In genomic region chr16:728131-728889, GRCh38 we compare ENCODE assay signal across 8 cellular contexts. TPM values are rescaled to one million over a fixed set of nuclear protein-coding genes. Genes with fewer than 3 reads are reported as not detected.
DNase-seq lines count a peak whose midpoint lies in the region; ATAC-seq and TF ChIP-seq lines count a peak whose summit lies in the region.

No MANE protein-coding gene starts in this region.

- no peaks in the 10 kb centered on the region for H4K20me1 ChIP-seq in GM23248 (ENCODE audit: insufficient read depth)

- no peaks in the 10 kb centered on the region for H3K27me3 Mint-ChIP-seq in Caco-2 (ENCODE audit: insufficient read depth, unreplicated experiment)

- in situ Hi-C loops in GM23248 (cut with MboI): no loop called here

- CTCF ChIA-PET in Caco-2 (lab: Charles Lee): interaction anchor here (0.6 to 1.1 kb wide), 4 partner anchors 9 to 16 kb away, joined by 4 to 10 read pairs (median 6); partner anchors contain the start of gene METRN

- DNase-seq in Caco-2: peak; percentile 72 to 86
- peak; percentile 84 for DNase-seq in GM23248
- peak; percentile 81 for DNase-seq in NCI-H748 (lab: John Stamatoyannopoulos, UW; ENCODE audit: unreplicated experiment)
- DNase-seq in activated CD8-positive, alpha-beta memory T cell treated with anti-CD3 and anti-CD28 coated beads, Interleukin-2, amount 50 U/mL, for 4 hours: peak; percentile 63
- DNase-seq in epithelial cell of prostate (ENCODE audit: low read depth, low spot score): peak; percentile 41
- DNase-seq in thoracic aorta (ENCODE audit: low spot score): no peak

- POLR2A ChIA-PET in Caco-2 (lab: Charles Lee): interaction anchor here (1.0 to 1.5 kb wide), 2 partner anchors 12 to 13 kb away, joined by 3 to 4 read pairs; partner anchors contain the start of gene CIAO3

- no TSS peak for BruUV-seq in Caco-2 (replicated peaks; lab: Mats Ljungman, UMichigan)

- no peak overlapping the region for H3K27ac Mint-ChIP-seq in Caco-2 (ENCODE audit: unreplicated experiment)

- H3K27ac ChIP-seq in GM23248: no peak overlapping the region
- H3K27ac ChIP-seq in epithelial cell of prostate: peak overlapping the region; percentile 45
- H3K27ac ChIP-seq in mucosa of rectum (ENCODE audit: low read depth in 2 of 2, low read length in 2 of 2): no peak overlapping the region
- no peak overlapping the region for H3K27ac ChIP-seq in thoracic aorta

- H3K9me3 ChIP-seq in Caco-2: no peaks in the 10 kb centered on the region
- no peaks in the 10 kb centered on the region for H3K9me3 ChIP-seq in GM23248 (ENCODE audit: low read depth)
- no peaks in the 10 kb centered on the region for H3K9me3 ChIP-seq in mucosa of rectum (ENCODE audit: control insufficient read depth in 2 of 2, low read length in 2 of 2)
- H3K9me3 ChIP-seq in thoracic aorta: no peaks in the 10 kb centered on the region

- H3K4me1 ChIP-seq in Caco-2 (peaks cover 3% of the 10 kb centered on the region; the same call in 1 of the 2 replicates), GM23248 (ENCODE audit: insufficient read depth) (no peaks in the 10 kb centered on the region), mucosa of rectum (ENCODE audit: control insufficient read depth in 2 of 2, insufficient read depth in 2 of 2, low read length in 2 of 2) (peaks cover 10 to 20% of the 10 kb centered on the region in 2 donors), thoracic aorta (ENCODE audit: control insufficient read depth in 1 of 2, low read depth in 2 of 2) (peaks cover 11 to 19% of the 10 kb centered on the region in 2 donors)

- no peaks in the 10 kb centered on the region for H3K79me2 ChIP-seq in GM23248 (ENCODE audit: insufficient read depth)

- H3F3A ChIP-seq in GM23248 (ENCODE audit: insufficient read depth): no peaks in the 10 kb centered on the region

- intact Hi-C loops in Caco-2 (cut with micrococcal nuclease; ENCODE audit: unreplicated experiment): no loop called here

- H2AFZ ChIP-seq in GM23248: no peak overlapping the region

- H3K36me3 ChIP-seq in Caco-2 (ENCODE audit: control insufficient read depth, insufficient read depth, low read length) (no peaks in the 10 kb centered on the region), GM23248 (ENCODE audit: low read depth) (no peaks in the 10 kb centered on the region), mucosa of rectum (ENCODE audit: control insufficient read depth in 2 of 2, insufficient read depth in 2 of 2, low read length in 2 of 2) (peaks cover 12 to 13% of the 10 kb centered on the region in 2 donors), thoracic aorta (peaks cover 12% of the 10 kb centered on the region)

- no peaks in the 10 kb centered on the region for H3K9me3 Mint-ChIP-seq in Caco-2 (ENCODE audit: unreplicated experiment)

- no peaks in the 10 kb centered on the region for H3K27me3 ChIP-seq in Caco-2 (replicated peaks; ENCODE audit: control insufficient read depth, insufficient read depth, low read length)
- no peaks in the 10 kb centered on the region for H3K27me3 ChIP-seq in GM23248 (replicated peaks; ENCODE audit: insufficient read depth)
- peaks cover 9 to 22% of the 10 kb centered on the region in 2 donors for H3K27me3 ChIP-seq in mucosa of rectum (ENCODE audit: control insufficient read depth in 2 of 2, insufficient read depth in 2 of 2, low read length in 2 of 2)
- H3K27me3 ChIP-seq in thoracic aorta (replicated peaks; ENCODE audit: insufficient read depth): no peaks in the 10 kb centered on the region

- H3K4me3 ChIP-seq in Caco-2 (ENCODE audit: low read depth, low read length): peak overlapping the region; percentile 65
- H3K4me3 ChIP-seq in GM23248: peak overlapping the region; percentile 72
- H3K4me3 ChIP-seq in mucosa of rectum (ENCODE audit: low read length in 2 of 2): peak overlapping the region; percentile 31 to 35
- H3K4me3 ChIP-seq in thoracic aorta: peak overlapping the region; percentile 71

- ATAC-seq in thoracic aorta (ENCODE audit: insufficient number of reproducible peaks, low FRiP score, low read depth): no peak
- ATAC-seq in GM21825 (IDR thresholded peaks at IDR 0.05; ENCODE audit: unreplicated experiment): no peak

- H3K4me1 Mint-ChIP-seq in Caco-2 (ENCODE audit: low read depth, unreplicated experiment): no peaks in the 10 kb centered on the region

- H3K4me3 Mint-ChIP-seq in Caco-2 (ENCODE audit: unreplicated experiment): peak overlapping the region; percentile 64

- peak overlapping the region; percentile 71; the same call in 1 of the 2 replicates for H3K9ac ChIP-seq in GM23248
- peak overlapping the region in 1 of 2 donors; percentile 10 for H3K9ac ChIP-seq in mucosa of rectum (ENCODE audit: low read depth in 1 of 2, low read length in 2 of 2)

- H3K4me2 ChIP-seq in GM23248 (ENCODE audit: unreplicated experiment): peak overlapping the region; percentile 83

- H3K9me2 ChIP-seq in GM23248 (ENCODE audit: insufficient read depth): no peaks in the 10 kb centered on the region

- TF ChIP-seq CTCF in Caco-2 (IDR thresholded peaks at IDR 0.05; ENCODE audit: insufficient read depth in 1 of 2, low read depth in 1 of 2, low read length in 1 of 2, severe bottlenecking in 1 of 2, unreplicated experiment in 1 of 2): no peak
- TF ChIP-seq CTCF in thoracic aorta (IDR thresholded peaks at IDR 0.05): no peak

- peaks cover 18% of the 10 kb centered on the region for H3K36me3 Mint-ChIP-seq in Caco-2 (ENCODE audit: insufficient read depth, unreplicated experiment)

- 1 to 2% methylated on average over 27 to 48 of the region's 80 CpGs for WGBS in GM23248 (ENCODE audit: low coverage in 1 of 2, low lambda C conversion rate in 2 of 2, missing lambda C conversion rate in 2 of 2), 2 experiments

RNA-seq across cellular contexts. Expression of gene HAGHL, which starts 1.4 kb away (rescaled TPM):
- 6.8 and 9.7 TPM in 2 replicates for total RNA-seq in Caco-2 (2022)
- total RNA-seq in GM23248 (2014; rRNA removed; shearing (Covaris generic)): 5.8 and 7.8 TPM in 2 replicates
- 10.8 and 64.8 TPM in 2 replicates for polyA plus RNA-seq in GM23248 (2016; fragmentation: Nextera tagmentation; extraction: Ambion mirVana)
- 1 to 10 TPM; 6.4 to 8.1 TPM for total RNA-seq in thoracic aorta

RNA-seq across cellular contexts. Expression of gene CCDC78, which starts 2.1 kb away (rescaled TPM):
- total RNA-seq in Caco-2 (2022): 3.5 and 4.6 TPM in 2 replicates
- total RNA-seq in GM23248 (2014; rRNA removed; shearing (Covaris generic)): 1.0 and 9.5 TPM in 2 replicates
- 0.78 and 1.1 TPM in 2 replicates for polyA plus RNA-seq in GM23248 (2016; fragmentation: Nextera tagmentation; extraction: Ambion mirVana)
- under 1 TPM; 0.92 to 0.95 TPM for total RNA-seq in thoracic aorta

RNA-seq across cellular contexts. Expression of gene ANTKMT, which starts 7.4 kb away (rescaled TPM):
- total RNA-seq in Caco-2 (2022): 39.7 and 42.6 TPM in 2 replicates
- 20.4 and 34.8 TPM in 2 replicates for total RNA-seq in GM23248 (2014; rRNA removed; shearing (Covaris generic))
- 33.3 and 33.5 TPM in 2 replicates for polyA plus RNA-seq in GM23248 (2016; fragmentation: Nextera tagmentation; extraction: Ambion mirVana)
- total RNA-seq in thoracic aorta: 10 to 100 TPM; 29.7 to 46.7 TPM

RNA-seq across cellular contexts. Expression of gene CIAO3, which starts 12.5 kb away (rescaled TPM):
- total RNA-seq in Caco-2 (2022) (42.9 and 44.5 TPM in 2 replicates), thoracic aorta (10 to 100 TPM; 27.0 to 30.3 TPM)
- 24.0 and 37.5 TPM in 2 replicates for total RNA-seq in GM23248 (2014; rRNA removed; shearing (Covaris generic))
- polyA plus RNA-seq in GM23248 (2016; fragmentation: Nextera tagmentation; extraction: Ambion mirVana): 24.5 and 27.8 TPM in 2 replicates

RNA-seq across cellular contexts. Expression of gene METRN, which starts 13.4 kb away (rescaled TPM):
- total RNA-seq in Caco-2 (2022) (20.0 and 23.4 TPM in 2 replicates), thoracic aorta (10 to 100 TPM; 28.9 to 58.9 TPM)
- 90.7 and 98.1 TPM in 2 replicates for total RNA-seq in GM23248 (2014; rRNA removed; shearing (Covaris generic))
- polyA plus RNA-seq in GM23248 (2016; fragmentation: Nextera tagmentation; extraction: Ambion mirVana): 21.6 and 26.0 TPM in 2 replicates
